Comparison of ENCODE assay signal across 8 cellular contexts in the genomic region with DNA sequence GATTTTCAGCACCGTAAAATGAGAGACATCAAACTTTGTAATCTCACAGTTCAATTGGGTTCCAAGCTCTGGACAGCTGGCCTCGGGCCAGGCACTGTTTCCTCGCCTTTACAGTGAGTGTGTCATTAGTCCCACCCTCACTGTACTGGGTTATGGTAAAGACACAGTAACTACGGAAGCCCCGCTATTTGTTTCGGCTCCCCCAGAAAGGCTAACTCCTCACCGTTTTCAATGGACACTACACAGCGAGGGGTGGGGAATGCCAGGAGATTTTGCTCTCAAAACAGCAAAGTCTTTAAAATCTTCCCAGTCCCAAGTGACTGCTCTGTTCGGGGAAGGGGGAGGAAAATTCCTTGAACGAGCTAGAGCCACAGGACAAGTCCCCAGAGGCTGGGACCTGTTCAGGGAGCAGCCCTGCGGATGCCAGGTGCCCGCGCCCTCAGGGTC. TPM values are rescaled to one million over a fixed set of nuclear protein-coding genes. Genes with fewer than 3 reads are reported as not detected.
DNase-seq lines count a peak whose midpoint lies in the region; ATAC-seq and TF ChIP-seq lines count a peak whose summit lies in the region.

No MANE protein-coding gene starts in this region.

- H3K4me1 ChIP-seq in HAP-1 = peaks cover 8% of the 10 kb centered on the region
- H3K4me1 ChIP-seq in psoas muscle = peaks cover 34% of the 10 kb centered on the region

- intact Hi-C loops in psoas muscle (cut with DNase I) = loop anchor here in 1 of 2 donors (5.0 kb wide), 1 partner anchor 285 kb away; no protein-coding TSS in a partner anchor

- peak in 1 of 2 experiments; percentile 43 for DNase-seq in HAP-1 (ENCODE audit: low spot score in 2 of 2)
- peak; percentile 50 for DNase-seq in globus pallidus (ENCODE audit: low spot score)
- DNase-seq in psoas muscle = peak; percentile 72 to 80

- ATAC-seq in psoas muscle (peak in 1 of 4 donors; percentile 0), GM21515 (IDR thresholded peaks at IDR 0.05; ENCODE audit: unreplicated experiment) (no peak), GM21528 (IDR thresholded peaks at IDR 0.05; ENCODE audit: low FRiP score, unreplicated experiment) (no peak), GM18517 (IDR thresholded peaks at IDR 0.05; ENCODE audit: unreplicated experiment) (no peak)
- ATAC-seq in activated CD4-positive, CD25-positive, alpha-beta regulatory T cell treated with anti-CD3 and anti-CD28 coated beads, Interleukin-2, amount 50 U/mL, for 24 hours = no peak

- H3K36me3 ChIP-seq in HAP-1 (replicated peaks) (no peaks in the 10 kb centered on the region), psoas muscle (ENCODE audit: insufficient read depth in 1 of 2, low read depth in 1 of 2) (no peaks in the 10 kb centered on the region)

- H3K9me3 ChIP-seq in HAP-1 (peaks cover 11% of the 10 kb centered on the region), psoas muscle (peaks cover 19% of the 10 kb centered on the region)

- H3K27ac ChIP-seq in psoas muscle = peak overlapping the region; percentile 86

- H3K4me3 ChIP-seq in HAP-1 (peak overlapping the region; percentile 41), WI38 (ENCODE audit: low read depth, low read length) (peak overlapping the region; percentile 91), psoas muscle (peak overlapping the region; percentile 93)

- no peaks in the 10 kb centered on the region for H3K27me3 ChIP-seq in HAP-1 (ENCODE audit: low read depth)
- no peaks in the 10 kb centered on the region for H3K27me3 ChIP-seq in psoas muscle (ENCODE audit: insufficient read depth in 3 of 3, low read length in 2 of 3)

- 25 to 39% (median 35%) methylated on average over 13 of the region's 13 CpGs for WGBS in psoas muscle, 3 donors

- in situ Hi-C loops in HAP-1 (cut with MboI; ENCODE audit: low sequenced_read_pairs) = no loop called here

- TF ChIP-seq CTCF in WI38 (IDR thresholded peaks at IDR 0.05; ENCODE audit: low read depth, low read length) (no peak), psoas muscle (IDR thresholded peaks at IDR 0.05) (no peak)

RNA-seq across cellular contexts. Expression of a gene that starts 0.8 kb away (rescaled TPM):
- total RNA-seq in psoas muscle = 10 to 100 TPM; 12.0 to 60.7 (median 42.1) TPM
- 10 to 100 TPM; 22.9 to 46.2 (median 28.6) TPM for polyA plus RNA-seq in psoas muscle

RNA-seq across cellular contexts. Expression of a gene that starts 57.4 kb away (rescaled TPM):
- total RNA-seq in psoas muscle = 10 to 100 TPM; 21.0 to 56.8 (median 37.0) TPM
- polyA plus RNA-seq in psoas muscle = 10 to 100 TPM in 2 of 3 donors, 1 to 10 TPM in 1; 5.8 to 23.4 (median 14.9) TPM

Comparison
In these comparisons a context has a peak if more than half of its experiments do, and no peak if none do; other contexts are left out.
1. H3K4me3 ChIP-seq: peak in every context shown above with its lines; median percentile 93 in psoas muscle; 91 in WI38; 41 in HAP-1.